1 cellular context compared by ENCODE assay signal in the genomic region with DNA sequence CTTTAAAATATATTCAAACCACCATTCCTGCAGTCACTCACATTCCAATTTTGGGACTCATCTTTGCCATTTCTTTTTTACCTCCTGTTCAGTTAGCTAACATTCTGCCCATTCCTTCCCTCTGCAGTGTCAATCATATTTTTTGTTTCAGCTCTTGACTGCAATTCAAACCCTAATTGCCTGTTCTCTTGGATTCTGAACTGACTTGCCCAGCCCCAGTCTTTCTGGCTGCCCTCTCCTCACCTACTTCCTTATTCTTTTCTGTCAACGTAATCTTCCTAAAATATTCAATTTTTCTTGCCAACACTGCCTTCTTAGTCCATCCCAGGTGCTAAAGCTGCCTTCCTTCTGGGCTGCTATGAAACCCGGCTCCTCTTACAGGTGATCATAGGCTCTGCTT.
TF ChIP-seq lines count a peak whose summit lies in the region.

No MANE protein-coding gene starts in this region.

TF ChIP-seq in GM12878, 131 proteins besides CTCF, POLR2A, EP300 and RAD21 (continued from another document):
- TF ChIP-seq, protein P1, sequence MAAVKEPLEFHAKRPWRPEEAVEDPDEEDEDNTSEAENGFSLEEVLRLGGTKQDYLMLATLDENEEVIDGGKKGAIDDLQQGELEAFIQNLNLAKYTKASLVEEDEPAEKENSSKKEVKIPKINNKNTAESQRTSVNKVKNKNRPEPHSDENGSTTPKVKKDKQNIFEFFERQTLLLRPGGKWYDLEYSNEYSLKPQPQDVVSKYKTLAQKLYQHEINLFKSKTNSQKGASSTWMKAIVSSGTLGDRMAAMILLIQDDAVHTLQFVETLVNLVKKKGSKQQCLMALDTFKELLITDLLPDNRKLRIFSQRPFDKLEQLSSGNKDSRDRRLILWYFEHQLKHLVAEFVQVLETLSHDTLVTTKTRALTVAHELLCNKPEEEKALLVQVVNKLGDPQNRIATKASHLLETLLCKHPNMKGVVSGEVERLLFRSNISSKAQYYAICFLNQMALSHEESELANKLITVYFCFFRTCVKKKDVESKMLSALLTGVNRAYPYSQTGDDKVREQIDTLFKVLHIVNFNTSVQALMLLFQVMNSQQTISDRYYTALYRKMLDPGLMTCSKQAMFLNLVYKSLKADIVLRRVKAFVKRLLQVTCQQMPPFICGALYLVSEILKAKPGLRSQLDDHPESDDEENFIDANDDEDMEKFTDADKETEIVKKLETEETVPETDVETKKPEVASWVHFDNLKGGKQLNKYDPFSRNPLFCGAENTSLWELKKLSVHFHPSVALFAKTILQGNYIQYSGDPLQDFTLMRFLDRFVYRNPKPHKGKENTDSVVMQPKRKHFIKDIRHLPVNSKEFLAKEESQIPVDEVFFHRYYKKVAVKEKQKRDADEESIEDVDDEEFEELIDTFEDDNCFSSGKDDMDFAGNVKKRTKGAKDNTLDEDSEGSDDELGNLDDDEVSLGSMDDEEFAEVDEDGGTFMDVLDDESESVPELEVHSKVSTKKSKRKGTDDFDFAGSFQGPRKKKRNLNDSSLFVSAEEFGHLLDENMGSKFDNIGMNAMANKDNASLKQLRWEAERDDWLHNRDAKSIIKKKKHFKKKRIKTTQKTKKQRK (IDR thresholded peaks at IDR 0.05; ENCODE audit: low read depth, low read length) = no peak
- TF ChIP-seq, protein P2, sequence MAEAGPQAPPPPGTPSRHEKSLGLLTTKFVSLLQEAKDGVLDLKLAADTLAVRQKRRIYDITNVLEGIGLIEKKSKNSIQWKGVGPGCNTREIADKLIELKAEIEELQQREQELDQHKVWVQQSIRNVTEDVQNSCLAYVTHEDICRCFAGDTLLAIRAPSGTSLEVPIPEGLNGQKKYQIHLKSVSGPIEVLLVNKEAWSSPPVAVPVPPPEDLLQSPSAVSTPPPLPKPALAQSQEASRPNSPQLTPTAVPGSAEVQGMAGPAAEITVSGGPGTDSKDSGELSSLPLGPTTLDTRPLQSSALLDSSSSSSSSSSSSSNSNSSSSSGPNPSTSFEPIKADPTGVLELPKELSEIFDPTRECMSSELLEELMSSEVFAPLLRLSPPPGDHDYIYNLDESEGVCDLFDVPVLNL (IDR thresholded peaks at IDR 0.05; ENCODE audit: low read depth, low read length) = no peak
- TF ChIP-seq, protein P3, sequence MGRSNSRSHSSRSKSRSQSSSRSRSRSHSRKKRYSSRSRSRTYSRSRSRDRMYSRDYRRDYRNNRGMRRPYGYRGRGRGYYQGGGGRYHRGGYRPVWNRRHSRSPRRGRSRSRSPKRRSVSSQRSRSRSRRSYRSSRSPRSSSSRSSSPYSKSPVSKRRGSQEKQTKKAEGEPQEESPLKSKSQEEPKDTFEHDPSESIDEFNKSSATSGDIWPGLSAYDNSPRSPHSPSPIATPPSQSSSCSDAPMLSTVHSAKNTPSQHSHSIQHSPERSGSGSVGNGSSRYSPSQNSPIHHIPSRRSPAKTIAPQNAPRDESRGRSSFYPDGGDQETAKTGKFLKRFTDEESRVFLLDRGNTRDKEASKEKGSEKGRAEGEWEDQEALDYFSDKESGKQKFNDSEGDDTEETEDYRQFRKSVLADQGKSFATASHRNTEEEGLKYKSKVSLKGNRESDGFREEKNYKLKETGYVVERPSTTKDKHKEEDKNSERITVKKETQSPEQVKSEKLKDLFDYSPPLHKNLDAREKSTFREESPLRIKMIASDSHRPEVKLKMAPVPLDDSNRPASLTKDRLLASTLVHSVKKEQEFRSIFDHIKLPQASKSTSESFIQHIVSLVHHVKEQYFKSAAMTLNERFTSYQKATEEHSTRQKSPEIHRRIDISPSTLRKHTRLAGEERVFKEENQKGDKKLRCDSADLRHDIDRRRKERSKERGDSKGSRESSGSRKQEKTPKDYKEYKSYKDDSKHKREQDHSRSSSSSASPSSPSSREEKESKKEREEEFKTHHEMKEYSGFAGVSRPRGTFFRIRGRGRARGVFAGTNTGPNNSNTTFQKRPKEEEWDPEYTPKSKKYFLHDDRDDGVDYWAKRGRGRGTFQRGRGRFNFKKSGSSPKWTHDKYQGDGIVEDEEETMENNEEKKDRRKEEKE (IDR thresholded peaks at IDR 0.05) = no peak
- TF ChIP-seq, protein P4, sequence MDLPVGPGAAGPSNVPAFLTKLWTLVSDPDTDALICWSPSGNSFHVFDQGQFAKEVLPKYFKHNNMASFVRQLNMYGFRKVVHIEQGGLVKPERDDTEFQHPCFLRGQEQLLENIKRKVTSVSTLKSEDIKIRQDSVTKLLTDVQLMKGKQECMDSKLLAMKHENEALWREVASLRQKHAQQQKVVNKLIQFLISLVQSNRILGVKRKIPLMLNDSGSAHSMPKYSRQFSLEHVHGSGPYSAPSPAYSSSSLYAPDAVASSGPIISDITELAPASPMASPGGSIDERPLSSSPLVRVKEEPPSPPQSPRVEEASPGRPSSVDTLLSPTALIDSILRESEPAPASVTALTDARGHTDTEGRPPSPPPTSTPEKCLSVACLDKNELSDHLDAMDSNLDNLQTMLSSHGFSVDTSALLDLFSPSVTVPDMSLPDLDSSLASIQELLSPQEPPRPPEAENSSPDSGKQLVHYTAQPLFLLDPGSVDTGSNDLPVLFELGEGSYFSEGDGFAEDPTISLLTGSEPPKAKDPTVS (IDR thresholded peaks at IDR 0.05; ENCODE audit: low read depth, low read length) = no peak
- TF ChIP-seq BCL11A (IDR thresholded peaks at IDR 0.05; ENCODE audit: low read depth, low read length) (no peak), CREB1 (IDR thresholded peaks at IDR 0.05; ENCODE audit: low read depth) (no peak), SMARCA5 (IDR thresholded peaks at IDR 0.05) (no peak), RELA (IDR thresholded peaks at IDR 0.05; ENCODE audit: borderline replicate concordance, partially characterized antibody) (no peak), KLF5 (IDR thresholded peaks at IDR 0.05; ENCODE audit: partially characterized antibody) (no peak), MXI1 (IDR thresholded peaks at IDR 0.05; ENCODE audit: low read depth, low read length) (no peak), NR2C1 (IDR thresholded peaks at IDR 0.05) (no peak), YBX1 (IDR thresholded peaks at IDR 0.05) (no peak), SMAD1 (IDR thresholded peaks at IDR 0.05; ENCODE audit: low read depth, partially characterized antibody) (no peak), KAT2A (conservative IDR thresholded peaks at IDR 0.05; ENCODE audit: control insufficient read depth, low read depth, low read length) (no peak), WRNIP1 (IDR thresholded peaks at IDR 0.05; ENCODE audit: borderline replicate concordance, low read depth, low read length) (0 out of 2 replicates have a peak, but pooled peaks have one; percentile 22), RAD51 (IDR thresholded peaks at IDR 0.05) (no peak), JUNB (IDR thresholded peaks at IDR 0.05) (no peak), SIN3A (IDR thresholded peaks at IDR 0.05; ENCODE audit: low read depth, low read length) (no peak)
- TF ChIP-seq, protein P5, sequence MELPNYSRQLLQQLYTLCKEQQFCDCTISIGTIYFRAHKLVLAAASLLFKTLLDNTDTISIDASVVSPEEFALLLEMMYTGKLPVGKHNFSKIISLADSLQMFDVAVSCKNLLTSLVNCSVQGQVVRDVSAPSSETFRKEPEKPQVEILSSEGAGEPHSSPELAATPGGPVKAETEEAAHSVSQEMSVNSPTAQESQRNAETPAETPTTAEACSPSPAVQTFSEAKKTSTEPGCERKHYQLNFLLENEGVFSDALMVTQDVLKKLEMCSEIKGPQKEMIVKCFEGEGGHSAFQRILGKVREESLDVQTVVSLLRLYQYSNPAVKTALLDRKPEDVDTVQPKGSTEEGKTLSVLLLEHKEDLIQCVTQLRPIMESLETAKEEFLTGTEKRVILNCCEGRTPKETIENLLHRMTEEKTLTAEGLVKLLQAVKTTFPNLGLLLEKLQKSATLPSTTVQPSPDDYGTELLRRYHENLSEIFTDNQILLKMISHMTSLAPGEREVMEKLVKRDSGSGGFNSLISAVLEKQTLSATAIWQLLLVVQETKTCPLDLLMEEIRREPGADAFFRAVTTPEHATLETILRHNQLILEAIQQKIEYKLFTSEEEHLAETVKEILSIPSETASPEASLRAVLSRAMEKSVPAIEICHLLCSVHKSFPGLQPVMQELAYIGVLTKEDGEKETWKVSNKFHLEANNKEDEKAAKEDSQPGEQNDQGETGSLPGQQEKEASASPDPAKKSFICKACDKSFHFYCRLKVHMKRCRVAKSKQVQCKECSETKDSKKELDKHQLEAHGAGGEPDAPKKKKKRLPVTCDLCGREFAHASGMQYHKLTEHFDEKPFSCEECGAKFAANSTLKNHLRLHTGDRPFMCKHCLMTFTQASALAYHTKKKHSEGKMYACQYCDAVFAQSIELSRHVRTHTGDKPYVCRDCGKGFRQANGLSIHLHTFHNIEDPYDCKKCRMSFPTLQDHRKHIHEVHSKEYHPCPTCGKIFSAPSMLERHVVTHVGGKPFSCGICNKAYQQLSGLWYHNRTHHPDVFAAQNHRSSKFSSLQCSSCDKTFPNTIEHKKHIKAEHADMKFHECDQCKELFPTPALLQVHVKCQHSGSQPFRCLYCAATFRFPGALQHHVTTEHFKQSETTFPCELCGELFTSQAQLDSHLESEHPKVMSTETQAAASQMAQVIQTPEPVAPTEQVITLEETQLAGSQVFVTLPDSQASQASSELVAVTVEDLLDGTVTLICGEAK (IDR thresholded peaks at IDR 0.05; ENCODE audit: borderline replicate concordance) = no peak
- TF ChIP-seq, protein P6, sequence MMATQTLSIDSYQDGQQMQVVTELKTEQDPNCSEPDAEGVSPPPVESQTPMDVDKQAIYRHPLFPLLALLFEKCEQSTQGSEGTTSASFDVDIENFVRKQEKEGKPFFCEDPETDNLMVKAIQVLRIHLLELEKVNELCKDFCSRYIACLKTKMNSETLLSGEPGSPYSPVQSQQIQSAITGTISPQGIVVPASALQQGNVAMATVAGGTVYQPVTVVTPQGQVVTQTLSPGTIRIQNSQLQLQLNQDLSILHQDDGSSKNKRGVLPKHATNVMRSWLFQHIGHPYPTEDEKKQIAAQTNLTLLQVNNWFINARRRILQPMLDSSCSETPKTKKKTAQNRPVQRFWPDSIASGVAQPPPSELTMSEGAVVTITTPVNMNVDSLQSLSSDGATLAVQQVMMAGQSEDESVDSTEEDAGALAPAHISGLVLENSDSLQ (IDR thresholded peaks at IDR 0.05) = peak; percentile 88
- TF ChIP-seq, protein P7, sequence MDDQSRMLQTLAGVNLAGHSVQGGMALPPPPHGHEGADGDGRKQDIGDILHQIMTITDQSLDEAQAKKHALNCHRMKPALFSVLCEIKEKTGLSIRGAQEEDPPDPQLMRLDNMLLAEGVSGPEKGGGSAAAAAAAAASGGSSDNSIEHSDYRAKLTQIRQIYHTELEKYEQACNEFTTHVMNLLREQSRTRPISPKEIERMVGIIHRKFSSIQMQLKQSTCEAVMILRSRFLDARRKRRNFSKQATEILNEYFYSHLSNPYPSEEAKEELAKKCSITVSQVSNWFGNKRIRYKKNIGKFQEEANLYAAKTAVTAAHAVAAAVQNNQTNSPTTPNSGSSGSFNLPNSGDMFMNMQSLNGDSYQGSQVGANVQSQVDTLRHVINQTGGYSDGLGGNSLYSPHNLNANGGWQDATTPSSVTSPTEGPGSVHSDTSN (IDR thresholded peaks at IDR 0.05; ENCODE audit: insufficient replicate concordance, low read depth, low read length) = peak; percentile 44
